ENCODE assay signal across 8 cellular contexts in genomic region chr4:107721436-107722090, GRCh38. TPM values are rescaled to one million over a fixed set of nuclear protein-coding genes. Genes with fewer than 3 reads are reported as not detected.
DNase-seq lines count a peak whose midpoint lies in the region; ATAC-seq and TF ChIP-seq lines count a peak whose summit lies in the region.

No MANE protein-coding gene starts in this region.

- H3K9me3 ChIP-seq in IMR-90 (ENCODE audit: control insufficient read depth, insufficient read depth, low read length) (no peaks in the 10 kb centered on the region), endodermal cell (ENCODE audit: control insufficient read depth, low read length) (no peaks in the 10 kb centered on the region), aorta (ENCODE audit: control insufficient read depth, low read length) (no peaks in the 10 kb centered on the region)

- H4K8ac ChIP-seq in IMR-90 (ENCODE audit: low read depth in 2 of 2, low read length in 2 of 2): peak overlapping the region; percentile 66 to 93; a peak in 2 of 4 replicates

- in situ Hi-C loops in IMR-90 (cut with MboI; ENCODE audit: low sequenced_read_pairs) (no loop called here), ACHN (cut with HindIII; ENCODE audit: low pct_ligation_motif_present, low pct_unique_long_range_greater_than_20kb, low sequenced_read_pairs) (no loop called here)

- peaks cover 11% of the 10 kb centered on the region for H3K27me3 Mint-ChIP-seq in endodermal cell (ENCODE audit: insufficient read depth)
- H3K27me3 Mint-ChIP-seq in progenitor cell of endocrine pancreas: no peaks in the 10 kb centered on the region

- H3K9me1 ChIP-seq in IMR-90 (ENCODE audit: insufficient read depth, low read length): peaks cover 3% of the 10 kb centered on the region; the same call in 1 of the 2 replicates

- no peak overlapping the region for H3K14ac ChIP-seq in IMR-90 (replicated peaks; ENCODE audit: low read depth, low read length)

- no peak overlapping the region for H3K9ac ChIP-seq in IMR-90 (ENCODE audit: low read depth, low read length)
- H3K9ac ChIP-seq in endodermal cell (ENCODE audit: extremely low read depth, low read length, poor library complexity, severe bottlenecking): no peak overlapping the region

- no peak overlapping the region for H4K91ac ChIP-seq in IMR-90 (ENCODE audit: insufficient read depth, low read depth, low read length)

- H2BK5ac ChIP-seq in IMR-90 (ENCODE audit: low read depth, low read length, poor library complexity, severe bottlenecking): no peak overlapping the region

- no peak overlapping the region for H3K23ac ChIP-seq in IMR-90 (ENCODE audit: low read depth, low read length)

- peaks cover 11 to 26% of the 10 kb centered on the region in 2 experiments for H3K79me1 ChIP-seq in IMR-90 (ENCODE audit: low read depth in 1 of 2, low read length in 2 of 2)

- TF ChIP-seq POLR2A in IMR-90 (IDR thresholded peaks at IDR 0.05; ENCODE audit: low read depth, low read length): no peak

- H3K36me3 Mint-ChIP-seq in endodermal cell (ENCODE audit: low read depth) (peaks cover 7% of the 10 kb centered on the region), progenitor cell of endocrine pancreas (ENCODE audit: insufficient read depth) (peaks cover 5% of the 10 kb centered on the region)

- H3K4me3 ChIP-seq in IMR-90 (ENCODE audit: insufficient read depth, low read depth, low read length): no peak overlapping the region
- H3K4me3 ChIP-seq in endodermal cell (ENCODE audit: low read length): peak overlapping the region; percentile 89
- no peak overlapping the region for H3K4me3 ChIP-seq in aorta (ENCODE audit: low read length in 2 of 2)

- peak overlapping the region; percentile 39; the same call in 1 of the 2 replicates for H4K5ac ChIP-seq in IMR-90 (ENCODE audit: low read depth, low read length)

- H3K4me1 Mint-ChIP-seq in endodermal cell: peaks cover 27% of the 10 kb centered on the region
- peaks cover 34% of the 10 kb centered on the region for H3K4me1 Mint-ChIP-seq in progenitor cell of endocrine pancreas (ENCODE audit: low read depth)

- ATAC-seq in IMR-90 (ENCODE audit: low read depth) (no peak), aorta (ENCODE audit: low FRiP score) (no peak), HG02885 (IDR thresholded peaks at IDR 0.05; ENCODE audit: poor library complexity, unreplicated experiment) (no peak)

- H3K27ac ChIP-seq in IMR-90 (ENCODE audit: insufficient read depth, low read length) (no peak overlapping the region), endodermal cell (ENCODE audit: low read depth, low read length) (no peak overlapping the region), aorta (ENCODE audit: low read depth in 1 of 2, low read length in 2 of 2) (no peak overlapping the region), RWPE1 (no peak overlapping the region; the same call in 1 of the 2 replicates)

- H3K4me1 ChIP-seq in IMR-90 (ENCODE audit: control insufficient read depth, insufficient read depth, low read length): no peaks in the 10 kb centered on the region; the same call in 1 of the 2 replicates
- H3K4me1 ChIP-seq in endodermal cell (ENCODE audit: control insufficient read depth, insufficient read depth, low read length): no peaks in the 10 kb centered on the region
- peaks cover 0 to 2% of the 10 kb centered on the region in 2 donors for H3K4me1 ChIP-seq in aorta (ENCODE audit: control insufficient read depth in 1 of 2, insufficient read depth in 2 of 2, low read length in 2 of 2)

- WGBS in IMR-90 (ENCODE audit: extremely low coverage in 2 of 2, insufficient read length in 1 of 2), 2 experiments: 17% methylated on average over 1 of the region's 9 CpGs; no CpG with 5 or more reads in 1 of the 2 experiments
- WGBS in endodermal cell (ENCODE audit: insufficient coverage in 1 of 2, insufficient read length in 1 of 2), 2 experiments: 40 to 48% methylated on average over 4 to 9 of the region's 9 CpGs
- 56 to 59% methylated on average over 9 of the region's 9 CpGs for WGBS in aorta, 2 donors

- H2AFZ ChIP-seq in IMR-90 (replicated peaks; ENCODE audit: low read length, poor library complexity): peak overlapping the region; percentile 80

- intact Hi-C loops in IMR-90 (cut with micrococcal nuclease) (no loop called here), aorta (cut with DNase I) (loop anchor here in 1 of 2 donors (10.0 kb wide), 2 partner anchors 103 to 273 kb away; partner anchors contain the start of gene SGMS2)

- no peak overlapping the region for H2BK15ac ChIP-seq in IMR-90 (ENCODE audit: low read depth, low read length)

- CTCF ChIA-PET in IMR-90 (lab: Yijun Ruan, JAX) (no interaction called here), RWPE1 (lab: Yijun Ruan, JAX) (no interaction called here)

- no peak for DNase-seq in IMR-90
- peak; percentile 46 to 54 for DNase-seq in activated CD4-positive, alpha-beta T cell treated with anti-CD3 and anti-CD28 coated beads, Interleukin-2, amount 50 U/mL, for 48 hours
- DNase-seq in endodermal cell: peak; percentile 83
- no peak for DNase-seq in progenitor cell of endocrine pancreas (ENCODE audit: low spot score, unreplicated experiment)
- no peak for DNase-seq in ACHN
- DNase-seq in aorta: no peak
- DNase-seq in RWPE1 (ENCODE audit: low spot score): no peak

- dilution Hi-C loops in IMR-90 (cut with HindIII; ENCODE audit: low sequenced_read_pairs, unreplicated experiment): no loop called here

- H2BK120ac ChIP-seq in IMR-90 (ENCODE audit: low read depth, low read length): no peak overlapping the region

- POLR2A ChIA-PET in IMR-90 (lab: Charles Lee; ENCODE audit: unreplicated experiment) (no interaction called here), RWPE1 (lab: Yijun Ruan, JAX; ENCODE audit: low non-redundant PET) (no interaction called here)

- H2AK5ac ChIP-seq in IMR-90 (ENCODE audit: low read depth, low read length): no peak overlapping the region

- no peak for TF ChIP-seq RAD21 in IMR-90 (IDR thresholded peaks at IDR 0.05; ENCODE audit: low read length)

- H4K20me1 ChIP-seq in IMR-90 (ENCODE audit: insufficient read depth, low read length): no peaks in the 10 kb centered on the region

- H3K27ac Mint-ChIP-seq in endodermal cell: no peak overlapping the region
- peak overlapping the region; percentile 98 for H3K27ac Mint-ChIP-seq in progenitor cell of endocrine pancreas

- H2AK9ac ChIP-seq in IMR-90 (replicated peaks; ENCODE audit: low read depth, low read length, poor library complexity): peak overlapping the region; percentile 0

- no peak overlapping the region for H3K56ac ChIP-seq in IMR-90 (ENCODE audit: extremely low read depth, insufficient read depth, low read length)

- H3K4me3 Mint-ChIP-seq in endodermal cell (peak overlapping the region; percentile 84), progenitor cell of endocrine pancreas (ENCODE audit: low read depth) (peak overlapping the region; percentile 98)

- H3K4me2 ChIP-seq in IMR-90 (ENCODE audit: low read depth, low read length): no peak overlapping the region

- no peak overlapping the region for H3K4ac ChIP-seq in IMR-90 (ENCODE audit: low read depth, low read length)

- no peak overlapping the region for H2BK20ac ChIP-seq in IMR-90 (ENCODE audit: low read depth, low read length)

- H3K27me3 ChIP-seq in IMR-90 (ENCODE audit: control insufficient read depth, insufficient read depth, low read length) (no peaks in the 10 kb centered on the region), endodermal cell (ENCODE audit: control insufficient read depth, insufficient read depth, low read length, poor library complexity, severe bottlenecking) (no peaks in the 10 kb centered on the region), aorta (ENCODE audit: control insufficient read depth in 1 of 2, insufficient read depth in 2 of 2, low read length in 1 of 2) (no peaks in the 10 kb centered on the region)

- H3K18ac ChIP-seq in IMR-90 (ENCODE audit: low read depth, low read length): no peak overlapping the region

- no TSS peak for BruUV-seq in IMR-90 (replicated peaks; lab: Mats Ljungman, UMichigan)

- no peaks in the 10 kb centered on the region for H3K36me3 ChIP-seq in IMR-90 (ENCODE audit: control insufficient read depth, insufficient read depth, low read length)
- H3K36me3 ChIP-seq in endodermal cell (ENCODE audit: control insufficient read depth, insufficient read depth, low read length): no peaks in the 10 kb centered on the region
- H3K36me3 ChIP-seq in aorta (ENCODE audit: control insufficient read depth in 1 of 2, insufficient read depth in 2 of 2, low read length in 1 of 2): no peaks in the 10 kb centered on the region

- H3K9me3 Mint-ChIP-seq in endodermal cell (no peaks in the 10 kb centered on the region), progenitor cell of endocrine pancreas (ENCODE audit: low read depth) (no peaks in the 10 kb centered on the region)

- TF ChIP-seq CTCF in IMR-90 (conservative IDR thresholded peaks at IDR 0.05; ENCODE audit: low read depth, low read length) (no peak), endodermal cell (conservative IDR thresholded peaks at IDR 0.05) (no peak), progenitor cell of endocrine pancreas (IDR thresholded peaks at IDR 0.05; ENCODE audit: unreplicated experiment) (no peak), RWPE1 (conservative IDR thresholded peaks at IDR 0.05; ENCODE audit: low read depth) (no peak)

TF ChIP-seq in IMR-90, 13 proteins besides CTCF, POLR2A, EP300 and RAD21 (continues in another document):
- TF ChIP-seq MAFK (IDR thresholded peaks at IDR 0.05; ENCODE audit: low read depth, low read length): no peak
- no peak for TF ChIP-seq CHD1 (IDR thresholded peaks at IDR 0.05; ENCODE audit: low read depth, low read length)
- TF ChIP-seq MXI1 (IDR thresholded peaks at IDR 0.05; ENCODE audit: borderline replicate concordance, low read depth, low read length): no peak
- TF ChIP-seq USF2 (IDR thresholded peaks at IDR 0.05; ENCODE audit: low read depth, low read length): no peak
- no peak for TF ChIP-seq NFE2L2 (IDR thresholded peaks at IDR 0.05; ENCODE audit: low read depth, low read length)
- no peak for TF ChIP-seq SMC3 (IDR thresholded peaks at IDR 0.05; ENCODE audit: low read depth, low read length)
- TF ChIP-seq BHLHE40 (IDR thresholded peaks at IDR 0.05; ENCODE audit: low read depth, low read length): no peak
- no peak for TF ChIP-seq FOS (IDR thresholded peaks at IDR 0.05; ENCODE audit: low read depth, low read length)

RNA-seq across cellular contexts. Expression of gene PAPSS1, which starts 1.5 kb away (rescaled TPM):
- total RNA-seq in IMR-90 (2012; rRNA removed) (82.8 and 90.5 TPM in 2 replicates), endodermal cell (100 to 1,000 TPM; 128 to 164 TPM), progenitor cell of endocrine pancreas (136 and 146 TPM in 2 replicates), aorta (10 to 100 TPM; 32.8 to 38.5 TPM)
- polyA plus RNA-seq in IMR-90 (2012; rRNA removed) (64.7 and 71.8 TPM in 2 replicates), aorta (10 to 100 TPM; 20.4 to 29.4 TPM)
- 33.3 and 39.9 TPM in 2 replicates for polyA plus RNA-seq in IMR-90 (2012; cell fraction: cytosol; rRNA removed)
- 20.0 and 45.3 TPM in 2 replicates for polyA plus RNA-seq in IMR-90 (2012; cell fraction: nucleus; rRNA removed; ENCODE audit: low replicate concordance)
- 100 TPM for polyA plus RNA-seq in endodermal cell (2013, experiment 1 of 2)
- polyA plus RNA-seq in endodermal cell (2013, experiment 2 of 2): 91.6 TPM

Comparison
In these comparisons a context has a peak if more than half of its experiments do, and no peak if none do; other contexts are left out.
1. DNase-seq: peak in activated CD4-positive, alpha-beta T cell treated with anti-CD3 and anti-CD28 coated beads, Interleukin-2, amount 50 U/mL, for 48 hours (2 of 2) and endodermal cell (single experiment); none in IMR-90 (single experiment), progenitor cell of endocrine pancreas (single experiment), ACHN (single experiment), aorta (0 of 2) and RWPE1 (single experiment).